Comparison of ENCODE assay signal across 13 cellular contexts in the genomic region with DNA sequence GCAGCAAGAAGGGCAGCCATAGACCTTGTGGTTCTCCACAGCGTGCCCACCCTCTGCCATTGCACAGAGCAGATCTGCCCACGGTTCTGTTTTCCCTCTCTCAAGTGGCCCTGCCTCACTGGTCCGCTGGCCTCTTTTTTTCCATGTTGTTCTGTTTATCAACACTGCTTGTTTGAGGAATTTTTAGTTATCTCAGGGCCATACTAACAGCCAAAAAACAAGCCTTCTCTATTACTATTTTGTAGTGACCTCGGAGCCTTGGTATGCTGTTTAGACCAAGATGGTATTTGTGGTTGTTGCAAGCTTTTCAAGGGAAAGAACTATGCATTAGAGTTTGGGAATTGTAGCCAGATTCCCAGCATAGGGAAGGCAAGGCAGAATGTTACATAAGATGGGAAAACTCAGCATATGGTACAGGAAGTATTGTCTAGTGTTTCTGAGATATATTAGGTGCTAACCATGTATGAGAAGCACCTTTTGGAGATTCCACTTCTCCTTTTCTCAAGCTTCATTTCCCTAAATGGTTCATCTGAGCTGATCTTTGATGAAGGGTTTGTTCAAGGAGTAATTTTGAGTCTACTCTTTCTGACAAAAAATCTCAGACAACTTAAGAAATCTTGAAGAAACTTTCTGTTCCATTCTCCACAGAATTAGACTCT. TPM values are rescaled to one million over a fixed set of nuclear protein-coding genes. Genes with fewer than 3 reads are reported as not detected.
DNase-seq lines count a peak whose midpoint lies in the region; ATAC-seq, FAIRE-seq and TF ChIP-seq lines count a peak whose summit lies in the region.
"Had no signal": no experiment of that assay in that cellular context is flagged by ENCODE, and none has a peak within 500 bp of the region (broad histone marks: within the 10 kb centered on the region; RNA-seq: fewer than 3 reads in every experiment).

No MANE protein-coding gene starts in this region.

- FAIRE-seq in GM12878 (lab: Jason Lieb, UNC), result peak; percentile 47

- WGBS in GM12878 (ENCODE audit: insufficient coverage, insufficient replicate concordance, low lambda C conversion rate, missing lambda C conversion rate), result 66% methylated on average over 4 of the region's 4 CpGs
- 14% methylated on average over 3 of the region's 4 CpGs for WGBS in mesenchymal stem cell
- WGBS in ovary, 3 donors, result 5 to 23% (median 5%) methylated on average over 4 of the region's 4 CpGs
- 72 to 85% (median 77%) methylated on average over 4 of the region's 4 CpGs for WGBS in spleen, 5 donors

- H3K4me1 Mint-ChIP-seq in IgD-negative memory B cell, result peaks cover 21 to 30% (median 23%) of the 10 kb centered on the region in 3 donors
- peaks cover 6 to 28% (median 15%) of the 10 kb centered on the region in 4 donors for H3K4me1 Mint-ChIP-seq in naive thymus-derived CD8-positive, alpha-beta T cell

- peak overlapping the region in 2 of 4 donors; percentile 23 to 71 for H3K4me3 Mint-ChIP-seq in IgD-negative memory B cell
- H3K4me3 Mint-ChIP-seq in naive thymus-derived CD8-positive, alpha-beta T cell, result no peak overlapping the region
- H3K4me3 Mint-ChIP-seq: activated T-helper 1 cell treated with anti-CD3 and anti-CD28 coated beads, Interleukin-12 subunit alpha, Interleukin-12 subunit beta, Interleukin-2, Interleukin-4 antibody, amounts not matched to agents 30 ng/mL and 10 ng/mL and 1 ng/mL, durations not matched to agents 14 hours and 24 hours and 36 hours; T-helper 17 cell had no signal

- no peak for TF ChIP-seq RAD21 in GM12878 (IDR thresholded peaks at IDR 0.05; ENCODE audit: insufficient read depth, low read depth, low read length)

- intact Hi-C loops in GM12878 (cut with micrococcal nuclease; ENCODE audit: unreplicated experiment), result no loop called here
- intact Hi-C loops in ovary (cut with DNase I), result loop anchor here (2.0 to 5.0 kb wide), 2 partner anchors 157 to 158 kb away; no protein-coding TSS in a partner anchor
- intact Hi-C loops in spleen (cut with DNase I; ENCODE audit: low total_unique reads), result loop anchor here (2.0 kb wide), 1 partner anchor 157 kb away; no protein-coding TSS in a partner anchor

- no peak overlapping the region for H3K9ac ChIP-seq in GM12878 (ENCODE audit: control insufficient read depth, insufficient read depth, low read length)
- peak overlapping the region; percentile 52 for H3K9ac ChIP-seq in mesenchymal stem cell (ENCODE audit: low read length)

- TF ChIP-seq CTCF in BJ (IDR thresholded peaks at IDR 0.05; ENCODE audit: insufficient read depth, low read depth, low read length) (no peak), GM12878 (IDR thresholded peaks at IDR 0.05 in 2 of 3, conservative IDR thresholded peaks at IDR 0.05 in 1 of 3; ENCODE audit: control insufficient read depth in 2 of 3, extremely low read depth in 1 of 3, insufficient read depth in 1 of 3, low read depth in 3 of 3, low read length in 3 of 3) (no peak), ovary (IDR thresholded peaks at IDR 0.05) (no peak), spleen (IDR thresholded peaks at IDR 0.05 in 8 of 11, conservative IDR thresholded peaks at IDR 0.05 in 3 of 11) (no peak)

- H3K4me2 ChIP-seq in GM12878 (ENCODE audit: control insufficient read depth, insufficient read depth), result 0 out of 2 replicates have a peak overlapping the region, but pooled peaks have one; percentile 9
- peak overlapping the region; percentile 19 for H3K4me2 ChIP-seq in mesenchymal stem cell (ENCODE audit: low read length, poor library complexity, severe bottlenecking)

- no TSS peak for BruUV-seq in GM12878 (replicated peaks; lab: Mats Ljungman, UMichigan)

- POLR2A ChIA-PET in BJ (lab: Charles Lee) (interaction anchor here (0.5 to 1.1 kb wide), 3 partner anchors 76 to 324 kb away, joined by 3 to 8 read pairs (median 3); no protein-coding TSS in a partner anchor), GM12878 (lab: Charles Lee) (interaction anchor here (0.6 to 1.0 kb wide), 2 partner anchors 58 to 91 kb away, joined by 3 to 5 read pairs; no protein-coding TSS in a partner anchor)
- POLR2A ChIA-PET in naive thymus-derived CD8-positive, alpha-beta T cell (lab: Charles Lee), result interaction anchor here (0.7 to 1.7 kb wide), 3 partner anchors 95 to 157 kb away, joined by 3 to 5 read pairs (median 4); no protein-coding TSS in a partner anchor

- no peak overlapping the region for H2BK15ac ChIP-seq in mesenchymal stem cell (ENCODE audit: low read depth, poor library complexity, severe bottlenecking)

- SMC1A ChIA-PET in GM12878 (lab: Charles Lee; ENCODE audit: uncharacterized antibody, unreplicated experiment), result interaction anchor here (0.8 to 7.9 kb wide), 15 partner anchors 9 to 187 kb away, joined by 3 to 130 read pairs (median 3); no protein-coding TSS in a partner anchor

- H2AK5ac ChIP-seq in mesenchymal stem cell (ENCODE audit: low read length, severe bottlenecking), result peak overlapping the region; percentile 16

- peak overlapping the region; percentile 35 for H3K27ac ChIP-seq in GM12878 (ENCODE audit: control insufficient read depth, insufficient read depth)
- H3K27ac ChIP-seq in mesenchymal stem cell (ENCODE audit: low read length, poor library complexity, severe bottlenecking), result peak overlapping the region; percentile 76
- H3K27ac ChIP-seq in ovary, result no peak overlapping the region
- peak overlapping the region in 2 of 8 donors; percentile 9 to 12 for H3K27ac ChIP-seq in spleen

- H3K27ac Mint-ChIP-seq in IgD-negative memory B cell, result peak overlapping the region; percentile 3 to 65 (median 7)
- H3K27ac Mint-ChIP-seq in naive thymus-derived CD8-positive, alpha-beta T cell, result no peak overlapping the region
- H3K27ac Mint-ChIP-seq: activated T-helper 1 cell treated with anti-CD3 and anti-CD28 coated beads, Interleukin-12 subunit alpha, Interleukin-12 subunit beta, Interleukin-2, Interleukin-4 antibody, amounts not matched to agents 30 ng/mL and 10 ng/mL and 1 ng/mL, durations not matched to agents 14 hours and 24 hours and 36 hours; T-helper 17 cell had no signal

- H3K4me1 ChIP-seq in GM12878 (ENCODE audit: control insufficient read depth, insufficient read depth, low read length) (peaks cover 13% of the 10 kb centered on the region), mesenchymal stem cell (ENCODE audit: control insufficient read depth, insufficient read depth, low read depth, low read length) (peaks cover 9% of the 10 kb centered on the region), ovary (ENCODE audit: insufficient read depth) (peaks cover 10% of the 10 kb centered on the region), spleen (peaks cover 0 to 39% (median 23%) of the 10 kb centered on the region in 6 donors)
- H3K4me1 ChIP-seq: Caco-2 had no signal

- peak overlapping the region in 1 of 2 experiments; percentile 60 for H3K4ac ChIP-seq in mesenchymal stem cell (ENCODE audit: low read depth in 1 of 2, low read length in 2 of 2)

- peaks cover 5% of the 10 kb centered on the region for H3K36me3 ChIP-seq in BJ (ENCODE audit: control insufficient read depth, insufficient read depth, low read length)
- peaks cover 15 to 20% of the 10 kb centered on the region in 2 experiments for H3K36me3 ChIP-seq in GM12878 (ENCODE audit: control insufficient read depth in 2 of 2, insufficient read depth in 2 of 2, low read length in 1 of 2)
- peaks cover 23 to 69% of the 10 kb centered on the region in 2 experiments for H3K36me3 ChIP-seq in mesenchymal stem cell (ENCODE audit: control insufficient read depth in 1 of 2, insufficient read depth in 2 of 2, low read depth in 1 of 2, low read length in 2 of 2)
- H3K36me3 ChIP-seq in ovary, result no peaks in the 10 kb centered on the region
- H3K36me3 ChIP-seq in spleen, result peaks cover 0 to 100% (median 78%) of the 10 kb centered on the region in 6 donors

- H4K8ac ChIP-seq in mesenchymal stem cell (ENCODE audit: low read length), result no peak overlapping the region

- peak; percentile 93 for DNase-seq in BJ (ENCODE audit: low read depth)
- DNase-seq in GM12878 (ENCODE audit: low read depth, low spot score), result peak; percentile 28
- peak; percentile 91 for DNase-seq in mesenchymal stem cell
- DNase-seq in naive thymus-derived CD8-positive, alpha-beta T cell, result no peak
- DNase-seq in ovary, result no peak
- no peak for DNase-seq in spleen
- DNase-seq in HT-29 (ENCODE audit: low spot score), result no peak
- DNase-seq: Caco-2, mucosa of descending colon, NCI-H2081 treated with DMSO at 0.1 percent for 48 hours, T-helper 17 cell had no signal

- CTCF ChIA-PET in BJ (lab: Yijun Ruan, JAX), result interaction anchor here (0.9 to 9.5 kb wide), 9 partner anchors 11 to 170 kb away, joined by 4 to 259 read pairs (median 5); no protein-coding TSS in a partner anchor
- CTCF ChIA-PET in GM12878 (lab: Yijun Ruan, JAX), result interaction anchor here (0.5 to 7.8 kb wide), 18 partner anchors 11 to 170 kb away, joined by 3 to 171 read pairs (median 5); a partner anchor contains a TSS

- RAD21 ChIA-PET in GM12878 (lab: Charles Lee; ENCODE audit: unreplicated experiment), result interaction anchor here (0.7 to 6.5 kb wide), 10 partner anchors 58 to 194 kb away, joined by 3 to 74 read pairs (median 4); a partner anchor contains a TSS

- peaks cover 13% of the 10 kb centered on the region for H3K36me3 Mint-ChIP-seq in IgD-negative memory B cell
- H3K36me3 Mint-ChIP-seq in naive thymus-derived CD8-positive, alpha-beta T cell, result peaks cover 8 to 87% (median 13%) of the 10 kb centered on the region in 3 donors

- H3K14ac ChIP-seq in mesenchymal stem cell (ENCODE audit: low read length in 2 of 2), result no peak overlapping the region

- no peaks in the 10 kb centered on the region; the same call in 1 of the 2 replicates for H3K79me2 ChIP-seq in GM12878 (ENCODE audit: control insufficient read depth, insufficient read depth, low read length)

- peak; percentile 50 for ATAC-seq in GM12878
- no peak for ATAC-seq in naive thymus-derived CD8-positive, alpha-beta T cell
- ATAC-seq: mucosa of descending colon, T-helper 17 cell had no signal

- H3K9me3 Mint-ChIP-seq in IgD-negative memory B cell, result no peaks in the 10 kb centered on the region
- no peaks in the 10 kb centered on the region for H3K9me3 Mint-ChIP-seq in naive thymus-derived CD8-positive, alpha-beta T cell
- H3K9me3 Mint-ChIP-seq: activated T-helper 1 cell treated with anti-CD3 and anti-CD28 coated beads, Interleukin-12 subunit alpha, Interleukin-12 subunit beta, Interleukin-2, Interleukin-4 antibody, amounts not matched to agents 30 ng/mL and 10 ng/mL and 1 ng/mL, durations not matched to agents 14 hours and 24 hours and 36 hours had no signal

- no peaks in the 10 kb centered on the region for H3K9me3 ChIP-seq in GM12878 (replicated peaks; ENCODE audit: control insufficient read depth, insufficient read depth, low read length)
- no peaks in the 10 kb centered on the region for H3K9me3 ChIP-seq in mesenchymal stem cell (ENCODE audit: control insufficient read depth, low read length)
- H3K9me3 ChIP-seq in ovary, result no peaks in the 10 kb centered on the region
- H3K9me3 ChIP-seq in spleen, result no peaks in the 10 kb centered on the region
- H3K9me3 ChIP-seq: Caco-2, mucosa of descending colon had no signal

- H2BK12ac ChIP-seq in mesenchymal stem cell (ENCODE audit: low read length in 2 of 2), result peak overlapping the region; percentile 7 to 98

- no peak overlapping the region for H2BK120ac ChIP-seq in mesenchymal stem cell (ENCODE audit: low read depth, low read length)

- H3K27me3 Mint-ChIP-seq in IgD-negative memory B cell, result no peaks in the 10 kb centered on the region
- no peaks in the 10 kb centered on the region for H3K27me3 Mint-ChIP-seq in naive thymus-derived CD8-positive, alpha-beta T cell
- H3K27me3 Mint-ChIP-seq: T-helper 17 cell had no signal

- TF ChIP-seq POLR2A in GM12878 (IDR thresholded peaks at IDR 0.05; ENCODE audit: low read depth, low read length), result no peak
- TF ChIP-seq POLR2A in ovary (IDR thresholded peaks at IDR 0.05), result no peak
- TF ChIP-seq POLR2A in spleen (IDR thresholded peaks at IDR 0.05), result no peak

- H3K27me3 ChIP-seq in BJ (ENCODE audit: control insufficient read depth, insufficient read depth, low read length) (no peaks in the 10 kb centered on the region), GM12878 (replicated peaks in 1 of 2; ENCODE audit: control insufficient read depth in 2 of 2, insufficient read depth in 2 of 2, low read length in 1 of 2) (no peaks in the 10 kb centered on the region), mesenchymal stem cell (ENCODE audit: control insufficient read depth in 1 of 2, insufficient read depth in 1 of 2, low read length in 2 of 2) (no peaks in the 10 kb centered on the region), ovary (no peaks in the 10 kb centered on the region), spleen (replicated peaks in 1 of 7) (no peaks in the 10 kb centered on the region)

- H2AFZ ChIP-seq in GM12878 (ENCODE audit: control insufficient read depth, low read depth, low read length) (no peak overlapping the region), mesenchymal stem cell (ENCODE audit: low read depth, low read length) (no peak overlapping the region)

- in situ Hi-C loops in GM12878 (cut with MboI), result loop anchor here (5.0 kb wide), 1 partner anchor 158 kb away; no protein-coding TSS in a partner anchor

- TF ChIP-seq EP300 in GM12878 (IDR thresholded peaks at IDR 0.05; ENCODE audit: borderline replicate concordance in 1 of 2, control insufficient read depth in 1 of 2, low read depth in 2 of 2, low read length in 2 of 2) (0 out of 4 replicates have a peak, but pooled peaks of 1 of the 2 experiments have one; percentile 24), ovary (IDR thresholded peaks at IDR 0.05) (no peak)

- peak overlapping the region in 1 of 2 experiments; percentile 44 for H3K18ac ChIP-seq in mesenchymal stem cell (ENCODE audit: low read depth in 1 of 2, low read length in 2 of 2)

- H3K4me3 ChIP-seq in BJ (ENCODE audit: low read depth, low read length) (no peak overlapping the region), GM12878 (no peak overlapping the region), mesenchymal stem cell (ENCODE audit: insufficient read depth in 1 of 2, low read depth in 1 of 2, low read length in 2 of 2) (no peak overlapping the region), ovary (no peak overlapping the region), spleen (no peak overlapping the region)
- H3K4me3 ChIP-seq: mucosa of descending colon had no signal

- H2BK5ac ChIP-seq in mesenchymal stem cell (ENCODE audit: low read depth, low read length, poor library complexity, severe bottlenecking), result no peak overlapping the region

- peaks cover 15% of the 10 kb centered on the region for H3K79me1 ChIP-seq in mesenchymal stem cell (replicated peaks; ENCODE audit: low read length, poor library complexity, severe bottlenecking)

- H4K91ac ChIP-seq in mesenchymal stem cell (ENCODE audit: low read length), result peak overlapping the region; percentile 11

- no peak overlapping the region for H3K23ac ChIP-seq in mesenchymal stem cell (ENCODE audit: low read length in 2 of 2)

- H4K20me1 ChIP-seq in GM12878 (ENCODE audit: control insufficient read depth, insufficient read depth), result no peaks in the 10 kb centered on the region

RNA-seq across cellular contexts. Expression of a gene that starts 54.3 kb away (rescaled TPM):
- polyA plus RNA-seq in BJ (2011; rRNA removed) (6.3 and 7.6 TPM in 2 replicates), IgD-negative memory B cell (23.0 TPM), GM12878 (2011; rRNA removed) (6.5 and 11.7 TPM in 2 replicates), GM12878 (2014; fragmentation: Illumina TruSeq; extraction: Trizol) (30.8 and 40.0 TPM in 2 replicates), GM12878 (2014; fragmentation: Nextera tagmentation; extraction: Ambion mirVana) (10 to 100 TPM; 16.9 to 18.3 TPM), GM12878 (2014; rRNA removed) (15.8 and 18.5 TPM in 2 replicates), GM12878 (2016; fragmentation: Nextera tagmentation; extraction: Ambion mirVana) (10 to 100 TPM; 27.2 to 34.5 TPM), ovary (10 to 100 TPM; 25.0 to 60.7 TPM), spleen (10 to 100 TPM; 21.4 to 54.7 (median 54.2) TPM)
- polyA minus RNA-seq in BJ (2011; rRNA and poly(A)+ RNA removed), result 25.2 and 25.5 TPM in 2 replicates
- total RNA-seq in GM12878 (2013; cell fraction: nucleolus; rRNA removed), result 110 and 138 TPM in 2 replicates
- total RNA-seq in GM12878 (2014; rRNA removed) (11.0 and 16.7 TPM in 2 replicates), GM12878 (2014; rRNA removed; fragmentation: Illumina TruSeq; extraction: Trizol) (16.2 and 18.6 TPM in 2 replicates), GM12878 (2021) (53.8 and 54.3 TPM in 2 replicates), ovary (10 to 100 TPM; 33.7 to 55.0 (median 46.6) TPM), spleen (100 to 1,000 TPM in 6 of 7 donors, 10 to 100 TPM in 1; 70.4 to 182 (median 140) TPM)
- 40.6 TPM for polyA plus RNA-seq in GM12878 (2011; ENCODE audit: low read depth)
- polyA plus RNA-seq in GM12878 (2011; cell fraction: cytosol; rRNA removed), result 13.6 and 21.5 TPM in 2 replicates
- 25.8 and 37.1 TPM in 2 replicates for polyA plus RNA-seq in GM12878 (2011; cell fraction: nucleus; rRNA removed)
- 22.3 and 26.9 TPM in 2 replicates for polyA plus RNA-seq in GM12878 (2012)
- polyA minus RNA-seq in GM12878 (2011; rRNA and poly(A)+ RNA removed), result 35.0 and 36.3 TPM in 2 replicates
- polyA minus RNA-seq in GM12878 (2011; cell fraction: cytosol; rRNA and poly(A)+ RNA removed), result 18.3 and 26.6 TPM in 2 replicates
- 36.3 and 77.4 TPM in 2 replicates for polyA minus RNA-seq in GM12878 (2011; cell fraction: nucleus; rRNA and poly(A)+ RNA removed)
- 18.3 TPM for polyA plus RNA-seq in mesenchymal stem cell (2013, experiment 1 of 2)
- 12.3 TPM for polyA plus RNA-seq in mesenchymal stem cell (2013, experiment 2 of 2)
- 10 to 100 TPM; 73.9 to 88.5 TPM for total RNA-seq in naive thymus-derived CD8-positive, alpha-beta T cell
- polyA plus RNA-seq in naive thymus-derived CD8-positive, alpha-beta T cell, result 10 to 100 TPM; 10.7 to 24.0 (median 16.5) TPM
- total RNA-seq in HT-29 (2014; rRNA removed; shearing (Covaris generic)), result 12.6 and 18.4 TPM in 2 replicates

Comparison
In these comparisons a context has a peak if more than half of its experiments do, and no peak if none do; other contexts are left out.
1. DNase-seq: peak in BJ (single experiment), GM12878 (single experiment) and mesenchymal stem cell (single experiment); none in naive thymus-derived CD8-positive, alpha-beta T cell (0 of 10), ovary (0 of 5), spleen (single experiment) and HT-29 (single experiment).
2. H3K27ac Mint-ChIP-seq: peak in IgD-negative memory B cell (3 of 3); none in naive thymus-derived CD8-positive, alpha-beta T cell (0 of 10).
3. H3K27ac ChIP-seq: peak in GM12878 (single experiment) and mesenchymal stem cell (single experiment); none in ovary (0 of 2).